2 cellular contexts compared by ENCODE assay signal in genomic region chr3:42892169-42892568, GRCh38.
TF ChIP-seq lines count a peak whose summit lies in the region.

No MANE protein-coding gene starts in this region.

TF ChIP-seq in GM23338, 12 proteins besides CTCF, POLR2A, EP300 and RAD21:
- TF ChIP-seq CREB1 (CRISPR knock-in tag; IDR thresholded peaks at IDR 0.05; ENCODE audit: low read depth) (no peak), REST (IDR thresholded peaks at IDR 0.05; ENCODE audit: unreplicated experiment) (no peak), NANOG (IDR thresholded peaks at IDR 0.05; ENCODE audit: borderline replicate concordance) (no peak), STAT1 (IDR thresholded peaks at IDR 0.05; ENCODE audit: unreplicated experiment) (no peak), JUNB (IDR thresholded peaks at IDR 0.05; ENCODE audit: unreplicated experiment) (no peak)

TF ChIP-seq in WTC11, 78 proteins besides CTCF, POLR2A, EP300 and RAD21:
- TF ChIP-seq USF1 (CRISPR knock-in tag; IDR thresholded peaks at IDR 0.05) (no peak), GABPB1 (CRISPR knock-in tag; IDR thresholded peaks at IDR 0.05) (no peak), PRDM15 (CRISPR knock-in tag; IDR thresholded peaks at IDR 0.05) (no peak), ERG (CRISPR knock-in tag; IDR thresholded peaks at IDR 0.05) (no peak), ESRRA (CRISPR knock-in tag; IDR thresholded peaks at IDR 0.05; ENCODE audit: borderline replicate concordance) (no peak), FOXK1 (CRISPR knock-in tag; IDR thresholded peaks at IDR 0.05) (no peak), JAZF1 (CRISPR knock-in tag; IDR thresholded peaks at IDR 0.05) (no peak), NFE2L1 (CRISPR knock-in tag; IDR thresholded peaks at IDR 0.05) (no peak), E2F5 (CRISPR knock-in tag; IDR thresholded peaks at IDR 0.05) (no peak), JUN (CRISPR knock-in tag; IDR thresholded peaks at IDR 0.05) (no peak), STAT6 (CRISPR knock-in tag; conservative IDR thresholded peaks at IDR 0.05; ENCODE audit: low read depth) (no peak), AFF4 (CRISPR knock-in tag; IDR thresholded peaks at IDR 0.05; ENCODE audit: borderline replicate concordance) (no peak), ZNF263 (CRISPR knock-in tag; IDR thresholded peaks at IDR 0.05; ENCODE audit: low read depth) (no peak), ZNF219 (CRISPR knock-in tag; IDR thresholded peaks at IDR 0.05; ENCODE audit: borderline replicate concordance) (no peak), ARID4B (CRISPR knock-in tag; IDR thresholded peaks at IDR 0.05; ENCODE audit: borderline replicate concordance) (no peak), SMAD4 (CRISPR knock-in tag; IDR thresholded peaks at IDR 0.05) (no peak), ZNF121 (CRISPR knock-in tag; IDR thresholded peaks at IDR 0.05) (no peak)
TF ChIP-seq in WTC11: peak in this region for 0.
